Comparison of ENCODE assay signal across 8 cellular contexts in genomic region chr21:42117229-42118048, GRCh38. TPM values are rescaled to one million over a fixed set of nuclear protein-coding genes. Genes with fewer than 3 reads are reported as not detected.
DNase-seq lines count a peak whose midpoint lies in the region; ATAC-seq and FAIRE-seq lines count a peak whose summit lies in the region.

No MANE protein-coding gene starts in this region.

- H3K27ac Mint-ChIP-seq in naive B cell, result peak overlapping the region in 2 of 6 donors; percentile 2 to 18
- no peak overlapping the region for H3K27ac Mint-ChIP-seq in stimulated activated effector memory CD8-positive, alpha-beta T cell treated with anti-CD3 and anti-CD28 coated beads, Interleukin-12 subunit alpha, Interleukin-12 subunit beta, amount 100 ng/mL, for 72 hours

- no peaks in the 10 kb centered on the region for H3K9me3 ChIP-seq in NT2/D1 (ENCODE audit: insufficient read depth, low read length)

- no peaks in the 10 kb centered on the region for H3K36me3 Mint-ChIP-seq in naive B cell
- H3K36me3 Mint-ChIP-seq in stimulated activated effector memory CD8-positive, alpha-beta T cell treated with anti-CD3 and anti-CD28 coated beads, Interleukin-12 subunit alpha, Interleukin-12 subunit beta, amount 100 ng/mL, for 72 hours, result no peaks in the 10 kb centered on the region

- ATAC-seq in naive B cell (ENCODE audit: low read depth in 2 of 2) (peak; percentile 44 to 61), HG02981 (IDR thresholded peaks at IDR 0.05; ENCODE audit: unreplicated experiment) (no peak)
- peak; percentile 77 for ATAC-seq in stimulated activated effector memory CD8-positive, alpha-beta T cell treated with anti-CD3 and anti-CD28 coated beads, Interleukin-12 subunit alpha, Interleukin-12 subunit beta, amount 100 ng/mL, for 72 hours

- H3K4me1 ChIP-seq in NT2/D1 (ENCODE audit: insufficient read depth, insufficient read length), result peaks cover 27% of the 10 kb centered on the region

- peaks cover 33 to 54% (median 44%) of the 10 kb centered on the region in 3 donors for H3K4me1 Mint-ChIP-seq in naive B cell
- H3K4me1 Mint-ChIP-seq in stimulated activated effector memory CD8-positive, alpha-beta T cell treated with anti-CD3 and anti-CD28 coated beads, Interleukin-12 subunit alpha, Interleukin-12 subunit beta, amount 100 ng/mL, for 72 hours, result peaks cover 17% of the 10 kb centered on the region

- H3K4me3 Mint-ChIP-seq in naive B cell, result peak overlapping the region in 5 of 8 donors; percentile 7 to 71 (median 39)
- peak overlapping the region; percentile 31 for H3K4me3 Mint-ChIP-seq in stimulated activated effector memory CD8-positive, alpha-beta T cell treated with anti-CD3 and anti-CD28 coated beads, Interleukin-12 subunit alpha, Interleukin-12 subunit beta, amount 100 ng/mL, for 72 hours

- no peaks in the 10 kb centered on the region for H3K36me3 ChIP-seq in NT2/D1 (ENCODE audit: insufficient read depth, insufficient read length, low read length)

- DNase-seq in GM04503 (ENCODE audit: low read depth) (peak; percentile 56), HTR-8/SVneo (ENCODE audit: insufficient read length, low spot score) (peak; percentile 71), NT2/D1 (ENCODE audit: low read depth, low spot score) (peak; percentile 73), epidermal melanocyte (ENCODE audit: insufficient read length, low spot score) (peak; percentile 91), naive B cell (peak; percentile 65)
- peak; percentile 34 for DNase-seq in activated CD8-positive, alpha-beta memory T cell treated with anti-CD3 and anti-CD28 coated beads, Interleukin-2, amount 50 U/mL, for 1 hour (ENCODE audit: extremely low read depth)
- peak; percentile 70 to 88 for DNase-seq in stimulated activated effector memory CD8-positive, alpha-beta T cell treated with anti-CD3 and anti-CD28 coated beads, Interleukin-12 subunit alpha, Interleukin-12 subunit beta, amount 100 ng/mL, for 72 hours (ENCODE audit: low spot score in 2 of 2)

- no peaks in the 10 kb centered on the region for H3K9me3 Mint-ChIP-seq in naive B cell
- H3K9me3 Mint-ChIP-seq in stimulated activated effector memory CD8-positive, alpha-beta T cell treated with anti-CD3 and anti-CD28 coated beads, Interleukin-12 subunit alpha, Interleukin-12 subunit beta, amount 100 ng/mL, for 72 hours, result no peaks in the 10 kb centered on the region

- peaks cover 55 to 61% (median 60%) of the 10 kb centered on the region in 3 donors for H3K27me3 Mint-ChIP-seq in naive B cell

- no peak overlapping the region for H3K4me3 ChIP-seq in NT2/D1 (ENCODE audit: insufficient read length, low read depth)

- peaks cover 12% of the 10 kb centered on the region for H3K27me3 ChIP-seq in NT2/D1 (ENCODE audit: insufficient read depth, insufficient read length)

- no peak overlapping the region for H3K9ac ChIP-seq in NT2/D1 (ENCODE audit: insufficient read length, low read depth)

- FAIRE-seq in HTR-8/SVneo (lab: Jason Lieb, UNC), result peak; percentile 60

RNA-seq across cellular contexts. Expression of gene UMODL1, which starts 46.3 kb away (rescaled TPM):
- under 1 TPM in 4 of 6 donors, not detected in 2; 0.04 to 0.17 (median 0.11) TPM for polyA plus RNA-seq in naive B cell (ENCODE audit: low read depth in 6 of 6)

Comparison
In these comparisons a context has a peak if more than half of its experiments do, and no peak if none do; other contexts are left out.
1. DNase-seq: peak in every context shown above with its lines; median percentile 91 in epidermal melanocyte; 79 in stimulated activated effector memory CD8-positive, alpha-beta T cell treated with anti-CD3 and anti-CD28 coated beads, Interleukin-12 subunit alpha, Interleukin-12 subunit beta, amount 100 ng/mL, for 72 hours; 73 in NT2/D1; 71 in HTR-8/SVneo; 65 in naive B cell; 56 in GM04503; 34 in activated CD8-positive, alpha-beta memory T cell treated with anti-CD3 and anti-CD28 coated beads, Interleukin-2, amount 50 U/mL, for 1 hour.